In the genomic region with DNA sequence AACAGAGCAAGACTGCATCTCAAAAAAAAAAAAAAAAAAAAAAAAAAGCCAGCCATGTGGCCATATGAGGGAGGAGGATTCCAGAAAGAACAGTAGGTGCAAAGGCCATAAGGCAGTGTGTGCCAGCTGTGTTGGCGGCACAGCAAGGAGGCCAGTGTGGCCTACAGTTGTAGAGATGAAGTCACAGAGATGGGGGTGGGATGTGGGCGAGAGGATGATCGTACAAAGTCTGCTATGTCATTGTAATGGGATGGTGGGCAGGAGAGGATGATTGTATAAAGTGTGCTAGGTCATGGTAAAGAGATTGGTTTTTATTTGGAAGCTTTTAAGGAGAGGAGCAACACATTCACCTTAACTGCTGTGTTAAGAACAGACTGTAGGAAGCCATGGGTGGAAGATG, we compare ENCODE assay signal across 11 cellular contexts. TPM values are rescaled to one million over a fixed set of nuclear protein-coding genes. Genes with fewer than 3 reads are reported as not detected.
"Had no signal": no experiment of that assay in that cellular context is flagged by ENCODE, and none has a peak within 500 bp of the region (broad histone marks: within the 10 kb centered on the region; RNA-seq: fewer than 3 reads in every experiment).

No MANE protein-coding gene starts in this region.

- H3K9ac ChIP-seq: GM23248, KMS-11 had no signal

- H3K4me3 ChIP-seq: GM23248, HAP-1 had no signal

- H3K27ac ChIP-seq: GM23248, KMS-11 had no signal

- H3K36me3 ChIP-seq: HAP-1 had no signal

- ATAC-seq: HCT116 had no signal

- DNase-seq: GM23248, GOT3, H7, IMR-90, KBM-7 had no signal

- FAIRE-seq: HTR-8/SVneo had no signal

- H3K4me1 ChIP-seq: HAP-1 had no signal

- H3K4me2 ChIP-seq: KMS-11 had no signal

- H2AFZ ChIP-seq: GM23248 had no signal

- H3K9me3 ChIP-seq: HAP-1 had no signal

RNA-seq across cellular contexts. Expression of a gene that starts 9.7 kb away (rescaled TPM):
- total RNA-seq: GM23248, H4, HT-29, IMR-90 had no signal
- polyA plus RNA-seq: GM23248, IMR-90 had no signal

RNA-seq across cellular contexts. Expression of a gene that starts 32.1 kb away (rescaled TPM):
- total RNA-seq: GM23248, HT-29, IMR-90 had no signal
- polyA plus RNA-seq: GM23248, IMR-90 had no signal
